ENCODE assay signal across 2 cellular contexts in genomic region chr7:47345754-47346377, GRCh38.
TF ChIP-seq lines count a peak whose summit lies in the region.

No MANE protein-coding gene starts in this region.

TF ChIP-seq in K562, 482 proteins besides CTCF, POLR2A, EP300 and RAD21:
- TF ChIP-seq RBM25 (IDR thresholded peaks at IDR 0.05; ENCODE audit: low read depth, low read length, severe bottlenecking): peak; percentile 43
- TF ChIP-seq ZNF12 (CRISPR knock-in tag; IDR thresholded peaks at IDR 0.05): no peak
- no peak for TF ChIP-seq SIN3B (IDR thresholded peaks at IDR 0.05; ENCODE audit: low read depth)
- TF ChIP-seq NBN (IDR thresholded peaks at IDR 0.05; ENCODE audit: low read depth): no peak
- 0 out of 2 replicates have a peak, but pooled peaks have one; percentile 12 for TF ChIP-seq BCOR (IDR thresholded peaks at IDR 0.05)
TF ChIP-seq in K562: peak in this region for 2.

TF ChIP-seq in H1, 55 proteins besides CTCF, POLR2A, EP300 and RAD21:
- TF ChIP-seq, protein P1, sequence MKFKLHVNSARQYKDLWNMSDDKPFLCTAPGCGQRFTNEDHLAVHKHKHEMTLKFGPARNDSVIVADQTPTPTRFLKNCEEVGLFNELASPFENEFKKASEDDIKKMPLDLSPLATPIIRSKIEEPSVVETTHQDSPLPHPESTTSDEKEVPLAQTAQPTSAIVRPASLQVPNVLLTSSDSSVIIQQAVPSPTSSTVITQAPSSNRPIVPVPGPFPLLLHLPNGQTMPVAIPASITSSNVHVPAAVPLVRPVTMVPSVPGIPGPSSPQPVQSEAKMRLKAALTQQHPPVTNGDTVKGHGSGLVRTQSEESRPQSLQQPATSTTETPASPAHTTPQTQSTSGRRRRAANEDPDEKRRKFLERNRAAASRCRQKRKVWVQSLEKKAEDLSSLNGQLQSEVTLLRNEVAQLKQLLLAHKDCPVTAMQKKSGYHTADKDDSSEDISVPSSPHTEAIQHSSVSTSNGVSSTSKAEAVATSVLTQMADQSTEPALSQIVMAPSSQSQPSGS (IDR thresholded peaks at IDR 0.05; ENCODE audit: low read length): no peak
- TF ChIP-seq, protein P2, sequence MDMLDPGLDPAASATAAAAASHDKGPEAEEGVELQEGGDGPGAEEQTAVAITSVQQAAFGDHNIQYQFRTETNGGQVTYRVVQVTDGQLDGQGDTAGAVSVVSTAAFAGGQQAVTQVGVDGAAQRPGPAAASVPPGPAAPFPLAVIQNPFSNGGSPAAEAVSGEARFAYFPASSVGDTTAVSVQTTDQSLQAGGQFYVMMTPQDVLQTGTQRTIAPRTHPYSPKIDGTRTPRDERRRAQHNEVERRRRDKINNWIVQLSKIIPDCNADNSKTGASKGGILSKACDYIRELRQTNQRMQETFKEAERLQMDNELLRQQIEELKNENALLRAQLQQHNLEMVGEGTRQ (IDR thresholded peaks at IDR 0.05; ENCODE audit: low read length): no peak
- TF ChIP-seq ZNF274 (IDR thresholded peaks at IDR 0.05; ENCODE audit: borderline replicate concordance, extremely low read depth, low read length): no peak
- no peak for TF ChIP-seq GABPA (IDR thresholded peaks at IDR 0.05; ENCODE audit: borderline replicate concordance, insufficient read depth, low read length)
- TF ChIP-seq SP2 (IDR thresholded peaks at IDR 0.05; ENCODE audit: low read length): no peak
- no peak for TF ChIP-seq KDM1A (IDR thresholded peaks at IDR 0.05; ENCODE audit: borderline replicate concordance, low read length)
- no peak for TF ChIP-seq TBP (IDR thresholded peaks at IDR 0.05; ENCODE audit: low read depth, low read length)
- no peak for TF ChIP-seq SUZ12 (IDR thresholded peaks at IDR 0.05; ENCODE audit: low read length)
- TF ChIP-seq SAP30 (IDR thresholded peaks at IDR 0.05; ENCODE audit: insufficient read depth, insufficient replicate concordance, low read length): no peak
- no peak for TF ChIP-seq TAF7 (optimal IDR thresholded peaks at IDR 0.05; ENCODE audit: borderline replicate concordance, low read depth, low read length)
- no peak for TF ChIP-seq RBBP5 (IDR thresholded peaks at IDR 0.05; ENCODE audit: borderline replicate concordance, low read depth, low read length)
- TF ChIP-seq FOSL1 (IDR thresholded peaks at IDR 0.05; ENCODE audit: insufficient read depth, low read depth, low read length): no peak
- no peak for TF ChIP-seq SIX5 (IDR thresholded peaks at IDR 0.05; ENCODE audit: low read depth, low read length)
- no peak for TF ChIP-seq EGR1 (IDR thresholded peaks at IDR 0.05; ENCODE audit: borderline replicate concordance, low read depth, low read length)
- TF ChIP-seq, protein P3, sequence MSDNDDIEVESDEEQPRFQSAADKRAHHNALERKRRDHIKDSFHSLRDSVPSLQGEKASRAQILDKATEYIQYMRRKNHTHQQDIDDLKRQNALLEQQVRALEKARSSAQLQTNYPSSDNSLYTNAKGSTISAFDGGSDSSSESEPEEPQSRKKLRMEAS (IDR thresholded peaks at IDR 0.05): no peak
- no peak for TF ChIP-seq NRF1 (IDR thresholded peaks at IDR 0.05; ENCODE audit: low read depth, low read length)
- no peak for TF ChIP-seq CBX8 (IDR thresholded peaks at IDR 0.05; ENCODE audit: borderline replicate concordance, low read depth, low read length)
- no peak for TF ChIP-seq JUN (IDR thresholded peaks at IDR 0.05; ENCODE audit: low read depth, low read length)
- TF ChIP-seq POU5F1 (IDR thresholded peaks at IDR 0.05; ENCODE audit: low read depth, low read length): no peak
- TF ChIP-seq KDM4A (IDR thresholded peaks at IDR 0.05; ENCODE audit: low read depth, low read length, severe bottlenecking): no peak
